18 cellular contexts compared by ENCODE assay signal in genomic region chr3:121916189-121916588, GRCh38. TPM values are rescaled to one million over a fixed set of nuclear protein-coding genes. Genes with fewer than 3 reads are reported as not detected.
DNase-seq lines count a peak whose midpoint lies in the region; ATAC-seq and TF ChIP-seq lines count a peak whose summit lies in the region.
"Had no signal": no experiment of that assay in that cellular context is flagged by ENCODE, and none has a peak within 500 bp of the region (broad histone marks: within the 10 kb centered on the region; RNA-seq: fewer than 3 reads in every experiment).

No MANE protein-coding gene starts in this region.

- H3K9me3 ChIP-seq in thyroid gland, result no peaks in the 10 kb centered on the region
- H3K9me3 ChIP-seq: BE2C had no signal

- H3K36me3 Mint-ChIP-seq in stimulated activated memory B cell treated with anti-CD40 and anti-IgM and Interleukin-4, amounts not matched to agents 10 μg/mL and 1 μg/mL and 100 μg/mL, for 72 hours, result peaks cover 73% of the 10 kb centered on the region

- no peaks in the 10 kb centered on the region for H3K27me3 Mint-ChIP-seq in stimulated activated memory B cell treated with anti-CD40 and anti-IgM and Interleukin-4, amounts not matched to agents 10 μg/mL and 1 μg/mL and 100 μg/mL, for 72 hours
- H3K27me3 Mint-ChIP-seq: CD4-positive, alpha-beta T cell had no signal

- TF ChIP-seq POLR2A in thyroid gland (IDR thresholded peaks at IDR 0.05), result no peak

- H3K36me3 ChIP-seq in thyroid gland, result no peaks in the 10 kb centered on the region
- H3K36me3 ChIP-seq: BE2C had no signal

- H3K4me3 ChIP-seq in thyroid gland (replicated peaks in 1 of 3), result no peak overlapping the region
- H3K4me3 ChIP-seq: GM23248, K562 had no signal

- no peaks in the 10 kb centered on the region for H3K27me3 ChIP-seq in layer of hippocampus (ENCODE audit: control insufficient read depth, insufficient read depth, low read length)
- H3K27me3 ChIP-seq in thyroid gland, result no peaks in the 10 kb centered on the region

- no peaks in the 10 kb centered on the region for H3K4me1 ChIP-seq in thyroid gland
- H3K4me1 ChIP-seq: BE2C had no signal

- H3K27ac ChIP-seq in layer of hippocampus (ENCODE audit: low read depth, low read length) (peak overlapping the region; percentile 60), thyroid gland (no peak overlapping the region)
- H3K27ac ChIP-seq: 22Rv1, GM23248 had no signal

- no peak for ATAC-seq in GM21367 (IDR thresholded peaks at IDR 0.05; ENCODE audit: unreplicated experiment)
- ATAC-seq in stimulated activated memory B cell treated with anti-CD40 and anti-IgM and Interleukin-4, amounts not matched to agents 10 μg/mL and 1 μg/mL and 100 μg/mL, for 72 hours, result no peak
- ATAC-seq: HCT116, K562 had no signal

- H3K4me1 Mint-ChIP-seq in stimulated activated memory B cell treated with anti-CD40 and anti-IgM and Interleukin-4, amounts not matched to agents 10 μg/mL and 1 μg/mL and 100 μg/mL, for 72 hours, result peaks cover 6% of the 10 kb centered on the region

- H3K9me3 Mint-ChIP-seq in stimulated activated memory B cell treated with anti-CD40 and anti-IgM and Interleukin-4, amounts not matched to agents 10 μg/mL and 1 μg/mL and 100 μg/mL, for 72 hours, result no peaks in the 10 kb centered on the region
- H3K9me3 Mint-ChIP-seq: CD4-positive, alpha-beta T cell had no signal

- no peak for TF ChIP-seq CTCF in thyroid gland (IDR thresholded peaks at IDR 0.05)

- H3K27ac Mint-ChIP-seq in stimulated activated memory B cell treated with anti-CD40 and anti-IgM and Interleukin-4, amounts not matched to agents 10 μg/mL and 1 μg/mL and 100 μg/mL, for 72 hours, result no peak overlapping the region
- H3K27ac Mint-ChIP-seq: CD4-positive, alpha-beta T cell had no signal

- H3K4me3 Mint-ChIP-seq in stimulated activated memory B cell treated with anti-CD40 and anti-IgM and Interleukin-4, amounts not matched to agents 10 μg/mL and 1 μg/mL and 100 μg/mL, for 72 hours, result no peak overlapping the region
- H3K4me3 Mint-ChIP-seq: CD4-positive, alpha-beta T cell had no signal

- intact Hi-C loops in thyroid gland (cut with DNase I), result no loop called here

- DNase-seq in NCI-H1105 treated with DMSO at 0.1 percent for 48 hours (lab: John Stamatoyannopoulos, UW), result peak; percentile 11
- DNase-seq in NCI-H1105 (lab: John Stamatoyannopoulos, UW), result no peak
- peak; percentile 49 for DNase-seq in astrocyte of the hippocampus (ENCODE audit: low read depth, low spot score)
- peak; percentile 20 to 29 for DNase-seq in thyroid gland
- DNase-seq in activated gamma-delta T cell treated with Interleukin-2 at 50 U/mL for 16 hours, result no peak
- DNase-seq: BE2C; CD4-positive, alpha-beta T cell; GM23248; NCI-H1092 treated with DMSO at 0.1 percent for 48 hours; NCI-H1694 treated with DMSO at 0.1 percent for 48 hours; NCI-H446; NCI-H748 treated with DMSO at 0.1 percent for 48 hours had no signal

RNA-seq across cellular contexts. Expression of gene SLC15A2, which starts 22.0 kb away (rescaled TPM):
- 10 to 100 TPM in 1 of 4 donors, 1 to 10 TPM in 3; 3.5 to 10.2 (median 8.7) TPM for total RNA-seq in thyroid gland
- total RNA-seq: GM23248 had no signal

Comparison
In these comparisons a context has a peak if more than half of its experiments do, and no peak if none do; other contexts are left out.
1. DNase-seq: peak in NCI-H1105 treated with DMSO at 0.1 percent for 48 hours (single experiment), astrocyte of the hippocampus (single experiment) and thyroid gland (2 of 2); none in NCI-H1105 (single experiment) and activated gamma-delta T cell treated with Interleukin-2 at 50 U/mL for 16 hours (single experiment).